In genomic region chr10:94076325-94076841, GRCh38 we compare ENCODE assay signal across 8 cellular contexts.
DNase-seq lines count a peak whose midpoint lies in the region; ATAC-seq and TF ChIP-seq lines count a peak whose summit lies in the region.

No MANE protein-coding gene starts in this region.

- no peak overlapping the region for H3K27ac Mint-ChIP-seq in T-cell
- no peak overlapping the region for H3K27ac Mint-ChIP-seq in natural killer cell treated with Interleukin-12 subunit alpha and Interleukin-12 subunit beta and Interleukin-15 and Interleukin-18, amount 100 ng/mL, for 72 hours

- TF ChIP-seq EP300 in sigmoid colon (IDR thresholded peaks at IDR 0.05), result no peak

- peaks cover 10 to 22% of the 10 kb centered on the region in 2 donors for H3K27me3 Mint-ChIP-seq in T-cell
- peaks cover 5 to 20% of the 10 kb centered on the region in 2 donors for H3K27me3 Mint-ChIP-seq in natural killer cell treated with Interleukin-12 subunit alpha and Interleukin-12 subunit beta and Interleukin-15 and Interleukin-18, amount 100 ng/mL, for 72 hours

- H3K36me3 Mint-ChIP-seq in T-cell, result no peaks in the 10 kb centered on the region
- H3K36me3 Mint-ChIP-seq in natural killer cell treated with Interleukin-12 subunit alpha and Interleukin-12 subunit beta and Interleukin-15 and Interleukin-18, amount 100 ng/mL, for 72 hours, result no peaks in the 10 kb centered on the region

- H3K36me3 ChIP-seq in heart right ventricle (no peaks in the 10 kb centered on the region), sigmoid colon (no peaks in the 10 kb centered on the region)

- H3K9me3 Mint-ChIP-seq in T-cell, result peaks cover under 1 to 5% (median 4%) of the 10 kb centered on the region in 3 donors
- H3K9me3 Mint-ChIP-seq in natural killer cell treated with Interleukin-12 subunit alpha and Interleukin-12 subunit beta and Interleukin-15 and Interleukin-18, amount 100 ng/mL, for 72 hours, result peaks cover 4% of the 10 kb centered on the region

- ATAC-seq in heart right ventricle, result peak; percentile 65 to 91 (median 80)
- no peak for ATAC-seq in T-cell (replicated peaks in 1 of 4)
- no peak for ATAC-seq in natural killer cell treated with Interleukin-12 subunit alpha and Interleukin-12 subunit beta and Interleukin-15 and Interleukin-18, amount 100 ng/mL, for 72 hours

- H3K27me3 ChIP-seq in heart right ventricle (no peaks in the 10 kb centered on the region), sigmoid colon (no peaks in the 10 kb centered on the region)

- H3K4me1 ChIP-seq in heart right ventricle, result peaks cover 6 to 26% (median 19%) of the 10 kb centered on the region in 9 donors
- peaks cover 0 to 22% (median 20%) of the 10 kb centered on the region in 4 donors for H3K4me1 ChIP-seq in sigmoid colon

- H3K4me3 Mint-ChIP-seq in T-cell, result no peak overlapping the region
- no peak overlapping the region for H3K4me3 Mint-ChIP-seq in natural killer cell treated with Interleukin-12 subunit alpha and Interleukin-12 subunit beta and Interleukin-15 and Interleukin-18, amount 100 ng/mL, for 72 hours

- 24 to 38% methylated on average over 2 of the region's 2 CpGs for WGBS in heart right ventricle, 2 donors
- 43 to 45% methylated on average over 2 of the region's 2 CpGs for WGBS in sigmoid colon, 2 donors

- intact Hi-C loops in heart right ventricle (cut with DNase I), result loop anchor here in 9 of 10 donors (2.0 to 10.0 kb wide), 8 partner anchors 146 to 368 kb away; no protein-coding TSS in a partner anchor
- intact Hi-C loops in sigmoid colon (cut with DNase I), result loop anchor here (2.0 to 5.0 kb wide), 3 partner anchors 79 to 244 kb away; no protein-coding TSS in a partner anchor

- peak; percentile 46 for TF ChIP-seq CTCF in WI38 (IDR thresholded peaks at IDR 0.05; ENCODE audit: low read depth, low read length)
- peak in 8 of 9 donors; percentile 32 to 66 (median 50) for TF ChIP-seq CTCF in heart right ventricle (IDR thresholded peaks at IDR 0.05)
- TF ChIP-seq CTCF in sigmoid colon (IDR thresholded peaks at IDR 0.05), result peak in 3 of 4 experiments; percentile 49 to 55 (median 53)

- DNase-seq in GM03348 (ENCODE audit: low spot score) (peak; percentile 79), heart right ventricle (peak in 1 of 2 donors; percentile 15), sigmoid colon (no peak), T-cell (no peak), SIG-M5 (lab: John Stamatoyannopoulos, UW) (no peak), HUDEP-2 (lab: John Stamatoyannopoulos, UW; ENCODE audit: unreplicated experiment in 76 of 76) (no peak)
- DNase-seq in natural killer cell treated with Interleukin-12 subunit alpha and Interleukin-12 subunit beta and Interleukin-15 and Interleukin-18, amount 100 ng/mL, for 72 hours (ENCODE audit: low spot score), result no peak

- no peaks in the 10 kb centered on the region for H3K4me1 Mint-ChIP-seq in T-cell
- no peaks in the 10 kb centered on the region for H3K4me1 Mint-ChIP-seq in natural killer cell treated with Interleukin-12 subunit alpha and Interleukin-12 subunit beta and Interleukin-15 and Interleukin-18, amount 100 ng/mL, for 72 hours (ENCODE audit: low read depth in 2 of 2)

- no peak for TF ChIP-seq POLR2A in sigmoid colon (IDR thresholded peaks at IDR 0.05)

- POLR2A ChIA-PET in T-cell (lab: Charles Lee), result interaction anchor here in 1 of 2 donors (0.5 kb wide), 2 partner anchors 634 to 1080 kb away, joined by 3 to 10 read pairs; no protein-coding TSS in a partner anchor

- H3K9me3 ChIP-seq in heart right ventricle (peaks cover 0 to 8% (median 0%) of the 10 kb centered on the region in 11 donors), sigmoid colon (no peaks in the 10 kb centered on the region)

- no peak overlapping the region for H3K4me3 ChIP-seq in WI38 (ENCODE audit: low read depth, low read length)
- peak overlapping the region in 1 of 10 donors; percentile 25 for H3K4me3 ChIP-seq in heart right ventricle
- H3K4me3 ChIP-seq in sigmoid colon, result no peak overlapping the region

- peak overlapping the region in 5 of 10 donors; percentile 49 to 66 (median 52) for H3K27ac ChIP-seq in heart right ventricle
- H3K27ac ChIP-seq in sigmoid colon, result peak overlapping the region in 3 of 4 donors; percentile 7 to 44 (median 36)

- CTCF ChIA-PET in T-cell (lab: Charles Lee), result no interaction called here

Comparison
In these comparisons a context has a peak if more than half of its experiments do, and no peak if none do; other contexts are left out.
1. ATAC-seq: peak in heart right ventricle (8 of 8); none in T-cell (0 of 4) and natural killer cell treated with Interleukin-12 subunit alpha and Interleukin-12 subunit beta and Interleukin-15 and Interleukin-18, amount 100 ng/mL, for 72 hours (0 of 2).
2. Peak in every context shown above with its lines, with median percentiles within 50 percentile points of each other: CTCF ChIP-seq.